1 cellular context compared by ENCODE assay signal in genomic region chr14:71448431-71449315, GRCh38.
A peak's percentile ranks its signal among the peaks of the same experiment; 100 is the strongest.
TF ChIP-seq lines count a peak whose summit lies in the region.

No MANE protein-coding gene starts in this region.

TF ChIP-seq in HepG2, 621 proteins besides CTCF, POLR2A, EP300 and RAD21:
- TF ChIP-seq ZNF121 (CRISPR knock-in tag; IDR thresholded peaks at IDR 0.05) (peak; percentile 51; the same call in 1 of the 2 replicates), KLF16 (CRISPR knock-in tag; IDR thresholded peaks at IDR 0.05) (no peak), IRF9 (CRISPR knock-in tag; IDR thresholded peaks at IDR 0.05; ENCODE audit: borderline replicate concordance) (no peak), ZNF720 (CRISPR knock-in tag; IDR thresholded peaks at IDR 0.05) (no peak), MLLT10 (CRISPR knock-in tag; IDR thresholded peaks at IDR 0.05) (no peak), HNF1B (CRISPR knock-in tag; IDR thresholded peaks at IDR 0.05) (no peak)
